2 cellular contexts compared by ENCODE assay signal in genomic region chr1:163006051-163006834, GRCh38.
TF ChIP-seq lines count a peak whose summit lies in the region.

No MANE protein-coding gene starts in this region.

TF ChIP-seq in IMR-90, 13 proteins besides CTCF, POLR2A, EP300 and RAD21:
- no peak for TF ChIP-seq BHLHE40 (IDR thresholded peaks at IDR 0.05; ENCODE audit: low read depth, low read length)
- TF ChIP-seq NFE2L2 (IDR thresholded peaks at IDR 0.05; ENCODE audit: low read depth, low read length): no peak
- TF ChIP-seq FOS (IDR thresholded peaks at IDR 0.05; ENCODE audit: low read depth, low read length): no peak
- no peak for TF ChIP-seq MXI1 (IDR thresholded peaks at IDR 0.05; ENCODE audit: borderline replicate concordance, low read depth, low read length)
- TF ChIP-seq, protein P1, sequence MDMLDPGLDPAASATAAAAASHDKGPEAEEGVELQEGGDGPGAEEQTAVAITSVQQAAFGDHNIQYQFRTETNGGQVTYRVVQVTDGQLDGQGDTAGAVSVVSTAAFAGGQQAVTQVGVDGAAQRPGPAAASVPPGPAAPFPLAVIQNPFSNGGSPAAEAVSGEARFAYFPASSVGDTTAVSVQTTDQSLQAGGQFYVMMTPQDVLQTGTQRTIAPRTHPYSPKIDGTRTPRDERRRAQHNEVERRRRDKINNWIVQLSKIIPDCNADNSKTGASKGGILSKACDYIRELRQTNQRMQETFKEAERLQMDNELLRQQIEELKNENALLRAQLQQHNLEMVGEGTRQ (IDR thresholded peaks at IDR 0.05; ENCODE audit: low read depth, low read length): no peak
- TF ChIP-seq RCOR1 (IDR thresholded peaks at IDR 0.05; ENCODE audit: insufficient replicate concordance, low read length): no peak
- no peak for TF ChIP-seq CHD1 (IDR thresholded peaks at IDR 0.05; ENCODE audit: low read depth, low read length)
- TF ChIP-seq MAFK (IDR thresholded peaks at IDR 0.05; ENCODE audit: low read depth, low read length): no peak
- TF ChIP-seq RFX5 (IDR thresholded peaks at IDR 0.05; ENCODE audit: low read depth, low read length): no peak
- TF ChIP-seq SMC3 (IDR thresholded peaks at IDR 0.05; ENCODE audit: low read depth, low read length): no peak
- TF ChIP-seq MAZ (IDR thresholded peaks at IDR 0.05; ENCODE audit: borderline replicate concordance, low read depth, low read length): no peak
- TF ChIP-seq, protein P2, sequence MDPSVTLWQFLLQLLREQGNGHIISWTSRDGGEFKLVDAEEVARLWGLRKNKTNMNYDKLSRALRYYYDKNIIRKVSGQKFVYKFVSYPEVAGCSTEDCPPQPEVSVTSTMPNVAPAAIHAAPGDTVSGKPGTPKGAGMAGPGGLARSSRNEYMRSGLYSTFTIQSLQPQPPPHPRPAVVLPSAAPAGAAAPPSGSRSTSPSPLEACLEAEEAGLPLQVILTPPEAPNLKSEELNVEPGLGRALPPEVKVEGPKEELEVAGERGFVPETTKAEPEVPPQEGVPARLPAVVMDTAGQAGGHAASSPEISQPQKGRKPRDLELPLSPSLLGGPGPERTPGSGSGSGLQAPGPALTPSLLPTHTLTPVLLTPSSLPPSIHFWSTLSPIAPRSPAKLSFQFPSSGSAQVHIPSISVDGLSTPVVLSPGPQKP (IDR thresholded peaks at IDR 0.05; ENCODE audit: borderline replicate concordance, low read depth, low read length): no peak
- no peak for TF ChIP-seq CEBPB (IDR thresholded peaks at IDR 0.05; ENCODE audit: low read depth, low read length)

TF ChIP-seq in H1, 55 proteins besides CTCF, POLR2A, EP300 and RAD21:
- TF ChIP-seq YY1 (IDR thresholded peaks at IDR 0.05; ENCODE audit: low read depth, low read length) (no peak), SUZ12 (IDR thresholded peaks at IDR 0.05; ENCODE audit: low read length) (no peak), CBX5 (IDR thresholded peaks at IDR 0.05; ENCODE audit: low read depth, low read length) (no peak)
